Comparison of ENCODE assay signal across 1 cellular context in genomic region chr21:41806773-41807172, GRCh38.
TF ChIP-seq lines count a peak whose summit lies in the region.

No MANE protein-coding gene starts in this region.

TF ChIP-seq in HEK293, 187 proteins besides CTCF, POLR2A, EP300 and RAD21 (continued from another document):
- TF ChIP-seq BCL6B (tag by site-specific recombination; IDR thresholded peaks at IDR 0.05) (no peak), ZNF776 (tag by site-specific recombination; IDR thresholded peaks at IDR 0.05; ENCODE audit: borderline replicate concordance) (0 out of 2 replicates have a peak, but pooled peaks have one; percentile 33)
